In genomic region chr12:14327717-14328116, GRCh38 we compare ENCODE assay signal across 1 cellular context.
TF ChIP-seq lines count a peak whose summit lies in the region.

No MANE protein-coding gene starts in this region.

TF ChIP-seq in HepG2, 621 proteins besides CTCF, POLR2A, EP300 and RAD21 (continued from another document):
- TF ChIP-seq HNRNPK (IDR thresholded peaks at IDR 0.05; ENCODE audit: low read depth, low read length, poor library complexity, severe bottlenecking), result no peak
